8 cellular contexts compared by ENCODE assay signal in genomic region chr22:27919222-27919942, GRCh38. TPM values are rescaled to one million over a fixed set of nuclear protein-coding genes. Genes with fewer than 3 reads are reported as not detected.
DNase-seq lines count a peak whose midpoint lies in the region; ATAC-seq and TF ChIP-seq lines count a peak whose summit lies in the region.

Gene PITPNB (minus strand): TSS chr22:27919256. CDS start chr22:27919191, 65 bp downstream.

- peaks cover 38% of the 10 kb centered on the region for H3K36me3 Mint-ChIP-seq in activated B cell treated with CpG ODN at 0.5 μM for 24 hours (ENCODE audit: low read depth)

- peak within 1 kb of the TSS; percentile 99 for H3K4me3 Mint-ChIP-seq in activated B cell treated with CpG ODN at 0.5 μM for 24 hours

- H3K36me3 ChIP-seq in smooth muscle cell (ENCODE audit: low read depth) = no peaks in the 10 kb centered on the region

- H3K9me3 ChIP-seq in smooth muscle cell (replicated peaks; ENCODE audit: low read depth) = no peaks in the 10 kb centered on the region

- H3K27ac Mint-ChIP-seq in activated B cell treated with CpG ODN at 0.5 μM for 24 hours = peak within 1 kb of the TSS; percentile 99

- peaks cover 39% of the 10 kb centered on the region for H3K4me1 ChIP-seq in smooth muscle cell (ENCODE audit: low read depth)

- no peaks in the 10 kb centered on the region for H3K9me3 Mint-ChIP-seq in activated B cell treated with CpG ODN at 0.5 μM for 24 hours

- H3K27me3 Mint-ChIP-seq in activated B cell treated with CpG ODN at 0.5 μM for 24 hours = no peaks in the 10 kb centered on the region

- peaks cover 26% of the 10 kb centered on the region for H3F3A ChIP-seq in smooth muscle cell (ENCODE audit: low read depth)

- H3K4me3 ChIP-seq in cardiac fibroblast (replicated peaks in 1 of 2; ENCODE audit: low read depth in 2 of 2, low read length in 2 of 2) (peak within 1 kb of the TSS; percentile 85 to 94), smooth muscle cell (peak within 1 kb of the TSS; percentile 81)

- no peaks in the 10 kb centered on the region for H3K27me3 ChIP-seq in smooth muscle cell (ENCODE audit: low read depth)

- H3K9ac ChIP-seq in smooth muscle cell (ENCODE audit: low read depth) = peak within 1 kb of the TSS; percentile 97

- H3K27ac ChIP-seq in smooth muscle cell (ENCODE audit: low read depth) = peak within 1 kb of the TSS; percentile 99

- H3K4me2 ChIP-seq in smooth muscle cell = peak within 1 kb of the TSS; percentile 94

- TF ChIP-seq CTCF in activated B cell treated with CpG ODN at 0.5 μM for 24 hours (IDR thresholded peaks at IDR 0.05) = no peak
- no peak for TF ChIP-seq CTCF in cardiac fibroblast (IDR thresholded peaks at IDR 0.05; ENCODE audit: low read depth, low read length)
- no peak for TF ChIP-seq CTCF in smooth muscle cell (IDR thresholded peaks at IDR 0.05; ENCODE audit: borderline replicate concordance, insufficient read depth, poor library complexity, severe bottlenecking)

- peak; percentile 100 for DNase-seq in AG08396 (ENCODE audit: low spot score)
- DNase-seq in NCI-H345 (lab: John Stamatoyannopoulos, UW) = peak; percentile 95
- DNase-seq in activated B cell treated with CpG ODN at 0.5 μM for 24 hours = peak; percentile 99
- DNase-seq in cardiac fibroblast (ENCODE audit: low read depth in 2 of 2) = peak; percentile 99
- DNase-seq in iPS-NIHi7 (ENCODE audit: extremely low spot score) = peak; percentile 100
- DNase-seq in smooth muscle cell (lab: John Stamatoyannopoulos, UW; ENCODE audit: unreplicated experiment) = peak; percentile 96

- under 1% methylated on average over 68 of the region's 68 CpGs for WGBS in smooth muscle cell (ENCODE audit: low lambda C conversion rate)

- H4K20me1 ChIP-seq in smooth muscle cell (ENCODE audit: low read depth) = peaks cover 43% of the 10 kb centered on the region

- ATAC-seq in GM19023 (IDR thresholded peaks at IDR 0.05; ENCODE audit: unreplicated experiment) (peak; percentile 87), HG03196 (IDR thresholded peaks at IDR 0.05; ENCODE audit: unreplicated experiment) (peak; percentile 73), activated B cell treated with CpG ODN at 0.5 μM for 24 hours (ENCODE audit: low read depth) (peak; percentile 83)

- H3K79me2 ChIP-seq in smooth muscle cell (ENCODE audit: low read depth) = peaks cover 77% of the 10 kb centered on the region

- intact Hi-C loops in activated B cell treated with CpG ODN at 0.5 μM for 24 hours (cut with micrococcal nuclease) = loop anchor here (1.0 to 10.0 kb wide), 8 partner anchors 37 to 1491 kb away; partner anchors contain the start of genes ASPHD2, EWSR1, HSCB and RHBDD3

- H2AFZ ChIP-seq in smooth muscle cell (ENCODE audit: low read depth) = peak within 1 kb of the TSS; percentile 78

- peaks cover 56% of the 10 kb centered on the region for H3K4me1 Mint-ChIP-seq in activated B cell treated with CpG ODN at 0.5 μM for 24 hours

- CTCF ChIA-PET in activated B cell treated with CpG ODN at 0.5 μM for 24 hours (lab: Charles Lee) = interaction anchor here (1.0 to 1.6 kb wide), 2 partner anchors 31 to 32 kb away, joined by 4 to 5 read pairs; no protein-coding TSS in a partner anchor

- POLR2A ChIA-PET in activated B cell treated with CpG ODN at 0.5 μM for 24 hours (lab: Charles Lee) = interaction anchor here (0.6 to 1.9 kb wide), 18 partner anchors 9 to 1847 kb away, joined by 3 to 8 read pairs (median 3); partner anchors contain the start of genes HPS4, SRRD, TPST2 and UQCR10

RNA-seq across cellular contexts. Expression of gene PITPNB, which starts in this region (rescaled TPM):
- total RNA-seq in activated B cell treated with CpG ODN at 0.5 μM for 24 hours = 77.1 and 82.5 TPM in 2 replicates
- total RNA-seq in smooth muscle cell = 25.0 and 37.8 TPM in 2 replicates
- polyA plus RNA-seq in smooth muscle cell = 47.0 and 55.2 TPM in 2 replicates

Comparison
In these comparisons a context has a peak if more than half of its experiments do, and no peak if none do; other contexts are left out.
1. Peak in every context shown above with its lines: DNase-seq, ATAC-seq, H3K4me3 ChIP-seq and H3K27ac ChIP-seq.